Comparison of ENCODE assay signal across 8 cellular contexts in genomic region chr11:36431429-36432092, GRCh38.
DNase-seq lines count a peak whose midpoint lies in the region; ATAC-seq and TF ChIP-seq lines count a peak whose summit lies in the region.

No MANE protein-coding gene starts in this region.

- peaks cover 31% of the 10 kb centered on the region for H3K4me1 Mint-ChIP-seq in activated CD4-positive, alpha-beta memory T cell treated with anti-CD3 and anti-CD28 coated beads for 36 hours (ENCODE audit: low read depth)

- TF ChIP-seq CTCF in left ventricle myocardium inferior (IDR thresholded peaks at IDR 0.05; ENCODE audit: borderline replicate concordance) = no peak
- no peak for TF ChIP-seq CTCF in GM13977 (IDR thresholded peaks at IDR 0.05; ENCODE audit: extremely low read depth, insufficient read depth, missing control alignments)

- DNase-seq in ACHN = peak; percentile 84
- DNase-seq in HEK293T (ENCODE audit: extremely low spot score) = peak; percentile 22
- peak; percentile 81 for DNase-seq in activated CD4-positive, alpha-beta memory T cell treated with anti-CD3 and anti-CD28 coated beads for 36 hours
- DNase-seq in left ventricle myocardium inferior = peak; percentile 52
- peak; percentile 37 to 59 for DNase-seq in stimulated activated CD8-positive, alpha-beta memory T cell treated with anti-CD3 and anti-CD28 coated beads, Interleukin-15, amount 100 ng/mL, for 48 hours (ENCODE audit: low read depth in 2 of 2)
- DNase-seq in NCI-H1417 treated with DMSO at 0.1 percent for 48 hours (lab: John Stamatoyannopoulos, UW) = no peak
- no peak for DNase-seq in GM13977 (ENCODE audit: low spot score)

- H3K27me3 Mint-ChIP-seq in activated CD4-positive, alpha-beta memory T cell treated with anti-CD3 and anti-CD28 coated beads for 36 hours = no peaks in the 10 kb centered on the region

- POLR2A ChIA-PET in HEK293T (lab: Yijun Ruan, JAX) = no interaction called here
- POLR2A ChIA-PET in activated CD4-positive, alpha-beta memory T cell treated with anti-CD3 and anti-CD28 coated beads for 36 hours (lab: Charles Lee) = interaction anchor here (0.8 to 1.0 kb wide), 2 partner anchors 10 to 11 kb away, joined by 3 to 4 read pairs; no protein-coding TSS in a partner anchor

- CTCF ChIA-PET in HEK293T (lab: Yijun Ruan, JAX) = no interaction called here
- CTCF ChIA-PET in activated CD4-positive, alpha-beta memory T cell treated with anti-CD3 and anti-CD28 coated beads for 36 hours (lab: Charles Lee) = interaction anchor here (0.7 to 1.9 kb wide), 4 partner anchors 11 to 139 kb away, joined by 3 to 6 read pairs (median 4); no protein-coding TSS in a partner anchor

- H3K36me3 ChIP-seq in left ventricle myocardium inferior = no peaks in the 10 kb centered on the region

- H3K4me3 ChIP-seq in left ventricle myocardium inferior = no peak overlapping the region

- H3K27ac ChIP-seq in left ventricle myocardium inferior (replicated peaks) = peak overlapping the region; percentile 38

- no peak for ATAC-seq in HG02763 (IDR thresholded peaks at IDR 0.05; ENCODE audit: unreplicated experiment)

- no peaks in the 10 kb centered on the region for H3K9me3 ChIP-seq in left ventricle myocardium inferior (replicated peaks)

- in situ Hi-C loops in ACHN (cut with HindIII; ENCODE audit: low pct_ligation_motif_present, low pct_unique_long_range_greater_than_20kb, low sequenced_read_pairs) = no loop called here
- in situ Hi-C loops in GM13977 (cut with MboI; ENCODE audit: low pct_unique_long_range_greater_than_20kb, low sequenced_read_pairs, unreplicated experiment) = no loop called here

- H3K27ac Mint-ChIP-seq in activated CD4-positive, alpha-beta memory T cell treated with anti-CD3 and anti-CD28 coated beads for 36 hours = peak overlapping the region; percentile 80

- peaks cover 28% of the 10 kb centered on the region for H3K36me3 Mint-ChIP-seq in activated CD4-positive, alpha-beta memory T cell treated with anti-CD3 and anti-CD28 coated beads for 36 hours

- no peaks in the 10 kb centered on the region for H3K9me3 Mint-ChIP-seq in activated CD4-positive, alpha-beta memory T cell treated with anti-CD3 and anti-CD28 coated beads for 36 hours

- no peaks in the 10 kb centered on the region for H3K4me1 ChIP-seq in left ventricle myocardium inferior

- peak overlapping the region; percentile 31 for H3K4me3 Mint-ChIP-seq in activated CD4-positive, alpha-beta memory T cell treated with anti-CD3 and anti-CD28 coated beads for 36 hours

- intact Hi-C loops in activated CD4-positive, alpha-beta memory T cell treated with anti-CD3 and anti-CD28 coated beads for 36 hours (cut with micrococcal nuclease) = loop anchor here (1.0 to 2.0 kb wide), 3 partner anchors 10 to 37 kb away; no protein-coding TSS in a partner anchor
- intact Hi-C loops in left ventricle myocardium inferior (cut with micrococcal nuclease) = no loop called here

- no peaks in the 10 kb centered on the region for H3K27me3 ChIP-seq in left ventricle myocardium inferior (ENCODE audit: low read depth)

TF ChIP-seq in HEK293T, 16 proteins besides CTCF, POLR2A, EP300 and RAD21:
- TF ChIP-seq L3MBTL2 (conservative IDR thresholded peaks at IDR 0.05) = no peak
- no peak for TF ChIP-seq ZNF384 (IDR thresholded peaks at IDR 0.05)
- TF ChIP-seq BHLHE40 (IDR thresholded peaks at IDR 0.05; ENCODE audit: borderline replicate concordance) = no peak
- no peak for TF ChIP-seq PKNOX1 (IDR thresholded peaks at IDR 0.05)
TF ChIP-seq in HEK293T: peak in this region for 0.

Comparison
In these comparisons a context has a peak if more than half of its experiments do, and no peak if none do; other contexts are left out.
1. DNase-seq: peak in ACHN (single experiment), HEK293T (single experiment), activated CD4-positive, alpha-beta memory T cell treated with anti-CD3 and anti-CD28 coated beads for 36 hours (single experiment), left ventricle myocardium inferior (single experiment) and stimulated activated CD8-positive, alpha-beta memory T cell treated with anti-CD3 and anti-CD28 coated beads, Interleukin-15, amount 100 ng/mL, for 48 hours (2 of 2); none in NCI-H1417 treated with DMSO at 0.1 percent for 48 hours (single experiment) and GM13977 (single experiment).